Comparison of ENCODE assay signal across 1 cellular context in the genomic region with DNA sequence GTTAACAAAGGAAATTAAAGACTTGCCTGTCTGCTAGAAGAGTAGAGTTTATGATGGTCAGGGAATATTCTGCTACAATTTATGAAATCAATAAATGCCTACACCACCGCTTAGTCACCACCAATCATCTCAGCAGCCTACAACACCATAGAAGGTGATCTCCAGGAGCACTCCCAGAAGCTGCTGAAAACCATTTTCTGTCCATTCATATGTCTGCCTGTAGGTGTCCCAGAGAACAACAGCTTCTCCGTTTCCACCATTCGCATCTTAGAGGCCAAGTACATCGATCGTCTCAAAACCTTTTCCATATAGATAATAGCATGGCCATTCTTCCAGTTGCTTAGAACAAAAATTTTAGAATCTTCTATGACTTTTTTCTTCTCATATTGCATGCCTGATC.
TF ChIP-seq lines count a peak whose summit lies in the region.

No MANE protein-coding gene starts in this region.

TF ChIP-seq in WTC11, 78 proteins besides CTCF, POLR2A, EP300 and RAD21 (continued from another document):
- TF ChIP-seq, protein P1, sequence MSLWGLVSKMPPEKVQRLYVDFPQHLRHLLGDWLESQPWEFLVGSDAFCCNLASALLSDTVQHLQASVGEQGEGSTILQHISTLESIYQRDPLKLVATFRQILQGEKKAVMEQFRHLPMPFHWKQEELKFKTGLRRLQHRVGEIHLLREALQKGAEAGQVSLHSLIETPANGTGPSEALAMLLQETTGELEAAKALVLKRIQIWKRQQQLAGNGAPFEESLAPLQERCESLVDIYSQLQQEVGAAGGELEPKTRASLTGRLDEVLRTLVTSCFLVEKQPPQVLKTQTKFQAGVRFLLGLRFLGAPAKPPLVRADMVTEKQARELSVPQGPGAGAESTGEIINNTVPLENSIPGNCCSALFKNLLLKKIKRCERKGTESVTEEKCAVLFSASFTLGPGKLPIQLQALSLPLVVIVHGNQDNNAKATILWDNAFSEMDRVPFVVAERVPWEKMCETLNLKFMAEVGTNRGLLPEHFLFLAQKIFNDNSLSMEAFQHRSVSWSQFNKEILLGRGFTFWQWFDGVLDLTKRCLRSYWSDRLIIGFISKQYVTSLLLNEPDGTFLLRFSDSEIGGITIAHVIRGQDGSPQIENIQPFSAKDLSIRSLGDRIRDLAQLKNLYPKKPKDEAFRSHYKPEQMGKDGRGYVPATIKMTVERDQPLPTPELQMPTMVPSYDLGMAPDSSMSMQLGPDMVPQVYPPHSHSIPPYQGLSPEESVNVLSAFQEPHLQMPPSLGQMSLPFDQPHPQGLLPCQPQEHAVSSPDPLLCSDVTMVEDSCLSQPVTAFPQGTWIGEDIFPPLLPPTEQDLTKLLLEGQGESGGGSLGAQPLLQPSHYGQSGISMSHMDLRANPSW (CRISPR knock-in tag; conservative IDR thresholded peaks at IDR 0.05; ENCODE audit: low read depth) = no peak
- TF ChIP-seq, protein P2, sequence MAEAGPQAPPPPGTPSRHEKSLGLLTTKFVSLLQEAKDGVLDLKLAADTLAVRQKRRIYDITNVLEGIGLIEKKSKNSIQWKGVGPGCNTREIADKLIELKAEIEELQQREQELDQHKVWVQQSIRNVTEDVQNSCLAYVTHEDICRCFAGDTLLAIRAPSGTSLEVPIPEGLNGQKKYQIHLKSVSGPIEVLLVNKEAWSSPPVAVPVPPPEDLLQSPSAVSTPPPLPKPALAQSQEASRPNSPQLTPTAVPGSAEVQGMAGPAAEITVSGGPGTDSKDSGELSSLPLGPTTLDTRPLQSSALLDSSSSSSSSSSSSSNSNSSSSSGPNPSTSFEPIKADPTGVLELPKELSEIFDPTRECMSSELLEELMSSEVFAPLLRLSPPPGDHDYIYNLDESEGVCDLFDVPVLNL (CRISPR knock-in tag; IDR thresholded peaks at IDR 0.05; ENCODE audit: borderline replicate concordance, low read depth) = no peak
- TF ChIP-seq, protein P3, sequence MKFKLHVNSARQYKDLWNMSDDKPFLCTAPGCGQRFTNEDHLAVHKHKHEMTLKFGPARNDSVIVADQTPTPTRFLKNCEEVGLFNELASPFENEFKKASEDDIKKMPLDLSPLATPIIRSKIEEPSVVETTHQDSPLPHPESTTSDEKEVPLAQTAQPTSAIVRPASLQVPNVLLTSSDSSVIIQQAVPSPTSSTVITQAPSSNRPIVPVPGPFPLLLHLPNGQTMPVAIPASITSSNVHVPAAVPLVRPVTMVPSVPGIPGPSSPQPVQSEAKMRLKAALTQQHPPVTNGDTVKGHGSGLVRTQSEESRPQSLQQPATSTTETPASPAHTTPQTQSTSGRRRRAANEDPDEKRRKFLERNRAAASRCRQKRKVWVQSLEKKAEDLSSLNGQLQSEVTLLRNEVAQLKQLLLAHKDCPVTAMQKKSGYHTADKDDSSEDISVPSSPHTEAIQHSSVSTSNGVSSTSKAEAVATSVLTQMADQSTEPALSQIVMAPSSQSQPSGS (CRISPR knock-in tag; IDR thresholded peaks at IDR 0.05; ENCODE audit: borderline replicate concordance, low read depth) = no peak
- TF ChIP-seq EMX1 (CRISPR knock-in tag; IDR thresholded peaks at IDR 0.05) (no peak), SOX15 (CRISPR knock-in tag; IDR thresholded peaks at IDR 0.05) (no peak)
- TF ChIP-seq, protein P4, sequence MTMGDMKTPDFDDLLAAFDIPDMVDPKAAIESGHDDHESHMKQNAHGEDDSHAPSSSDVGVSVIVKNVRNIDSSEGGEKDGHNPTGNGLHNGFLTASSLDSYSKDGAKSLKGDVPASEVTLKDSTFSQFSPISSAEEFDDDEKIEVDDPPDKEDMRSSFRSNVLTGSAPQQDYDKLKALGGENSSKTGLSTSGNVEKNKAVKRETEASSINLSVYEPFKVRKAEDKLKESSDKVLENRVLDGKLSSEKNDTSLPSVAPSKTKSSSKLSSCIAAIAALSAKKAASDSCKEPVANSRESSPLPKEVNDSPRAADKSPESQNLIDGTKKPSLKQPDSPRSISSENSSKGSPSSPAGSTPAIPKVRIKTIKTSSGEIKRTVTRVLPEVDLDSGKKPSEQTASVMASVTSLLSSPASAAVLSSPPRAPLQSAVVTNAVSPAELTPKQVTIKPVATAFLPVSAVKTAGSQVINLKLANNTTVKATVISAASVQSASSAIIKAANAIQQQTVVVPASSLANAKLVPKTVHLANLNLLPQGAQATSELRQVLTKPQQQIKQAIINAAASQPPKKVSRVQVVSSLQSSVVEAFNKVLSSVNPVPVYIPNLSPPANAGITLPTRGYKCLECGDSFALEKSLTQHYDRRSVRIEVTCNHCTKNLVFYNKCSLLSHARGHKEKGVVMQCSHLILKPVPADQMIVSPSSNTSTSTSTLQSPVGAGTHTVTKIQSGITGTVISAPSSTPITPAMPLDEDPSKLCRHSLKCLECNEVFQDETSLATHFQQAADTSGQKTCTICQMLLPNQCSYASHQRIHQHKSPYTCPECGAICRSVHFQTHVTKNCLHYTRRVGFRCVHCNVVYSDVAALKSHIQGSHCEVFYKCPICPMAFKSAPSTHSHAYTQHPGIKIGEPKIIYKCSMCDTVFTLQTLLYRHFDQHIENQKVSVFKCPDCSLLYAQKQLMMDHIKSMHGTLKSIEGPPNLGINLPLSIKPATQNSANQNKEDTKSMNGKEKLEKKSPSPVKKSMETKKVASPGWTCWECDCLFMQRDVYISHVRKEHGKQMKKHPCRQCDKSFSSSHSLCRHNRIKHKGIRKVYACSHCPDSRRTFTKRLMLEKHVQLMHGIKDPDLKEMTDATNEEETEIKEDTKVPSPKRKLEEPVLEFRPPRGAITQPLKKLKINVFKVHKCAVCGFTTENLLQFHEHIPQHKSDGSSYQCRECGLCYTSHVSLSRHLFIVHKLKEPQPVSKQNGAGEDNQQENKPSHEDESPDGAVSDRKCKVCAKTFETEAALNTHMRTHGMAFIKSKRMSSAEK (CRISPR knock-in tag; IDR thresholded peaks at IDR 0.05; ENCODE audit: borderline replicate concordance) = no peak
